Comparison of ENCODE assay signal across 9 cellular contexts in the genomic region with DNA sequence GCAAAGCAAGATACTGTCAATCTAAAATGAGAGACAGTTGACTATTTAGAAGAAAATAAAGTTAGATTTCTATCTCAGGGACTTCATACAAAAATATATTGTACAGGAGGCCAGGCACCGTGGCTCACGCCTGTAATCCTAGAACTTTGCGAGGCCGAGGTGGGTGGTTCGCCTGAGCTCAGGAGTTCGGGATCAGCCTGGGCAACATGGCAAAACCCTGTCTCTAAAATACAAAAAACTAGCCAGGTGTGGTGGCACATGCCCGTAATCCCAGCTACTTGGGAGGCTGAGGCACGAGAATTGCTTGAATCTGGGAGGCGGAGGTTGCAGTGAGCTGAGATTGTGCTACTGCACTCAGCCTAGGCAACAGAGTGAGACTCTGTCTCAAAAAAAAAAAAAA. TPM values are rescaled to one million over a fixed set of nuclear protein-coding genes. Genes with fewer than 3 reads are reported as not detected.
A peak's percentile ranks its signal among the peaks of the same experiment; 100 is the strongest.
DNase-seq lines count a peak whose midpoint lies in the region; ATAC-seq and TF ChIP-seq lines count a peak whose summit lies in the region.
"Not testable (repeated sequence)": the region's sequence is repeated elsewhere in the genome, so short reads cannot be mapped to it uniquely, and the experiment has no call there.
"Had no signal": no experiment of that assay in that cellular context is flagged by ENCODE, and none has a peak within 500 bp of the region (broad histone marks: within the 10 kb centered on the region; RNA-seq: fewer than 3 reads in every experiment).

No MANE protein-coding gene starts in this region.

- intact Hi-C loops in PC-9 (cut with micrococcal nuclease; ENCODE audit: unreplicated experiment); activated CD4-positive, alpha-beta T cell treated with anti-CD3 and anti-CD28 coated beads, Interleukin-2, amount 10 ng/mL, durations not matched to agents 24 days and 14 days (cut with micrococcal nuclease): not testable (repeated sequence)

- H3K36me3 ChIP-seq in PC-9 (ENCODE audit: low read depth); hepatocyte (replicated peaks; ENCODE audit: insufficient read depth, low read depth): not testable (repeated sequence)

- H3K79me2 ChIP-seq in PC-9 (ENCODE audit: low read depth); hepatocyte: not testable (repeated sequence)

- not testable (repeated sequence) for H4K20me1 ChIP-seq in PC-9 (ENCODE audit: insufficient read depth); hepatocyte (ENCODE audit: insufficient read depth, poor library complexity, severe bottlenecking)

- not testable (repeated sequence) for H3K9me3 Mint-ChIP-seq in activated CD4-positive, alpha-beta T cell treated with anti-CD3 and anti-CD28 coated beads, Interleukin-2, amount 10 ng/mL, durations not matched to agents 24 days and 14 days; activated naive CD4-positive, alpha-beta T cell treated with anti-CD3 and anti-CD28 coated beads, Interleukin-2, amount 50 U/mL, for 72 hours; chondrocyte (ENCODE audit: low read depth); naive thymus-derived CD8-positive, alpha-beta T cell; stimulated activated effector memory CD8-positive, alpha-beta T cell treated with anti-CD3 and anti-CD28 coated beads, Interleukin-12 subunit alpha, Interleukin-12 subunit beta, amount 100 ng/mL, for 72 hours

- not testable (repeated sequence) for DNase-seq in PC-9; activated naive CD4-positive, alpha-beta T cell treated with anti-CD3 and anti-CD28 coated beads, Interleukin-2, amount 50 U/mL, for 72 hours (ENCODE audit: low spot score in 2 of 2); hepatocyte (ENCODE audit: low spot score); stimulated activated effector memory CD8-positive, alpha-beta T cell treated with anti-CD3 and anti-CD28 coated beads, Interleukin-12 subunit alpha, Interleukin-12 subunit beta, amount 100 ng/mL, for 72 hours (ENCODE audit: low spot score in 2 of 2)
- peak; percentile 36 for DNase-seq in activated CD4-positive, alpha-beta T cell treated with anti-CD3 and anti-CD28 coated beads, Interleukin-2, amount 10 ng/mL, durations not matched to agents 24 days and 14 days
- peak; percentile 36 for DNase-seq in chondrocyte (ENCODE audit: low spot score)
- DNase-seq in naive thymus-derived CD8-positive, alpha-beta T cell = peak in 1 of 10 donors; percentile 6

- H3K27me3 Mint-ChIP-seq in activated CD4-positive, alpha-beta T cell treated with anti-CD3 and anti-CD28 coated beads, Interleukin-2, amount 10 ng/mL, durations not matched to agents 24 days and 14 days; chondrocyte (ENCODE audit: low read depth); naive thymus-derived CD8-positive, alpha-beta T cell: not testable (repeated sequence)

- 95% methylated on average over 9 of the region's 9 CpGs for WGBS in hepatocyte (ENCODE audit: low lambda C conversion rate, missing lambda C conversion rate)

- H3K4me2 ChIP-seq in PC-9 = 0 out of 2 replicates have a peak overlapping the region, but pooled peaks have one; percentile 44
- not testable (repeated sequence) for H3K4me2 ChIP-seq in hepatocyte

- H3K4me3 Mint-ChIP-seq in activated CD4-positive, alpha-beta T cell treated with anti-CD3 and anti-CD28 coated beads, Interleukin-2, amount 10 ng/mL, durations not matched to agents 24 days and 14 days; chondrocyte (ENCODE audit: unreplicated experiment): not testable (repeated sequence)
- H3K4me3 Mint-ChIP-seq in naive thymus-derived CD8-positive, alpha-beta T cell = peak overlapping the region in 4 of 10 donors; percentile 22 to 91 (median 52)
- peak overlapping the region; percentile 89 for H3K4me3 Mint-ChIP-seq in stimulated activated effector memory CD8-positive, alpha-beta T cell treated with anti-CD3 and anti-CD28 coated beads, Interleukin-12 subunit alpha, Interleukin-12 subunit beta, amount 100 ng/mL, for 72 hours

- H2AFZ ChIP-seq in PC-9, hepatocyte: not testable (repeated sequence)

- H3K4me1 Mint-ChIP-seq in activated CD4-positive, alpha-beta T cell treated with anti-CD3 and anti-CD28 coated beads, Interleukin-2, amount 10 ng/mL, durations not matched to agents 24 days and 14 days = peaks cover 58% of the 10 kb centered on the region
- peaks cover 54% of the 10 kb centered on the region for H3K4me1 Mint-ChIP-seq in chondrocyte (ENCODE audit: low read depth)
- peaks cover 32 to 74% (median 66%) of the 10 kb centered on the region in 4 donors for H3K4me1 Mint-ChIP-seq in naive thymus-derived CD8-positive, alpha-beta T cell
- H3K4me1 Mint-ChIP-seq in stimulated activated effector memory CD8-positive, alpha-beta T cell treated with anti-CD3 and anti-CD28 coated beads, Interleukin-12 subunit alpha, Interleukin-12 subunit beta, amount 100 ng/mL, for 72 hours = peaks cover 78% of the 10 kb centered on the region

- peak overlapping the region; percentile 96 for H3K27ac Mint-ChIP-seq in activated CD4-positive, alpha-beta T cell treated with anti-CD3 and anti-CD28 coated beads, Interleukin-2, amount 10 ng/mL, durations not matched to agents 24 days and 14 days
- peak overlapping the region; percentile 96 for H3K27ac Mint-ChIP-seq in activated naive CD4-positive, alpha-beta T cell treated with anti-CD3 and anti-CD28 coated beads, Interleukin-2, amount 50 U/mL, for 72 hours
- H3K27ac Mint-ChIP-seq in chondrocyte (ENCODE audit: unreplicated experiment) = not testable (repeated sequence)
- peak overlapping the region in 6 of 10 donors; percentile 43 to 98 (median 92) for H3K27ac Mint-ChIP-seq in naive thymus-derived CD8-positive, alpha-beta T cell
- H3K27ac Mint-ChIP-seq in stimulated activated effector memory CD8-positive, alpha-beta T cell treated with anti-CD3 and anti-CD28 coated beads, Interleukin-12 subunit alpha, Interleukin-12 subunit beta, amount 100 ng/mL, for 72 hours = peak overlapping the region; percentile 98

- POLR2A ChIA-PET in PC-9 (lab: Charles Lee; ENCODE audit: unreplicated experiment) = interaction anchor here (0.6 kb wide), 1 partner anchor 75 kb away, joined by 12 read pairs; no protein-coding TSS in a partner anchor
- POLR2A ChIA-PET in naive thymus-derived CD8-positive, alpha-beta T cell (lab: Charles Lee) = interaction anchor here (0.6 to 9.6 kb wide), 5 partner anchors 8 to 31 kb away, joined by 4 to 413 read pairs (median 5); a partner anchor contains a TSS

- H3K27me3 ChIP-seq in PC-9 (ENCODE audit: insufficient read depth, low read depth); hepatocyte: not testable (repeated sequence)

- H3F3A ChIP-seq in PC-9 (ENCODE audit: insufficient read depth, low read depth) = peaks cover 43% of the 10 kb centered on the region

- ATAC-seq in activated naive CD4-positive, alpha-beta T cell treated with anti-CD3 and anti-CD28 coated beads, Interleukin-2, amount 50 U/mL, for 72 hours; naive thymus-derived CD8-positive, alpha-beta T cell; stimulated activated effector memory CD8-positive, alpha-beta T cell treated with anti-CD3 and anti-CD28 coated beads, Interleukin-12 subunit alpha, Interleukin-12 subunit beta, amount 100 ng/mL, for 72 hours: not testable (repeated sequence)

- H3K9me3 ChIP-seq in PC-9 (ENCODE audit: insufficient read depth, low read depth); hepatocyte (ENCODE audit: low read depth): not testable (repeated sequence)

- H3K4me1 ChIP-seq in PC-9 (replicated peaks; ENCODE audit: insufficient read depth) (peaks cover 44% of the 10 kb centered on the region), hepatocyte (ENCODE audit: insufficient read depth) (peaks cover 12% of the 10 kb centered on the region)

- H3K27ac ChIP-seq in 22Rv1 (peak overlapping the region; percentile 90), PC-9 (peak overlapping the region; percentile 52; the same call in 1 of the 2 replicates), hepatocyte (peak overlapping the region; percentile 29)

- not testable (repeated sequence) for TF ChIP-seq CTCF in 22Rv1 (IDR thresholded peaks at IDR 0.05); PC-9 (conservative IDR thresholded peaks at IDR 0.05); chondrocyte (IDR thresholded peaks at IDR 0.05); hepatocyte (IDR thresholded peaks at IDR 0.05; ENCODE audit: poor library complexity)

- not testable (repeated sequence) for H3K9me2 ChIP-seq in PC-9 (ENCODE audit: insufficient read depth); hepatocyte (replicated peaks; ENCODE audit: insufficient read depth)

- CTCF ChIA-PET in PC-9 (lab: Charles Lee) = not testable (repeated sequence)

- H3K4me3 ChIP-seq in PC-9, hepatocyte: not testable (repeated sequence)

- BruUV-seq in PC-9 (replicated peaks; lab: Mats Ljungman, UMichigan) = not testable (repeated sequence)

- H3K36me3 Mint-ChIP-seq in activated CD4-positive, alpha-beta T cell treated with anti-CD3 and anti-CD28 coated beads, Interleukin-2, amount 10 ng/mL, durations not matched to agents 24 days and 14 days (ENCODE audit: low read depth) = peaks cover 49% of the 10 kb centered on the region
- peaks cover 16 to 34% of the 10 kb centered on the region in 2 donors for H3K36me3 Mint-ChIP-seq in activated naive CD4-positive, alpha-beta T cell treated with anti-CD3 and anti-CD28 coated beads, Interleukin-2, amount 50 U/mL, for 72 hours
- peaks cover 13% of the 10 kb centered on the region for H3K36me3 Mint-ChIP-seq in chondrocyte (ENCODE audit: low read depth)
- not testable (repeated sequence) for H3K36me3 Mint-ChIP-seq in naive thymus-derived CD8-positive, alpha-beta T cell
- H3K36me3 Mint-ChIP-seq in stimulated activated effector memory CD8-positive, alpha-beta T cell treated with anti-CD3 and anti-CD28 coated beads, Interleukin-12 subunit alpha, Interleukin-12 subunit beta, amount 100 ng/mL, for 72 hours = peaks cover 62% of the 10 kb centered on the region

RNA-seq across cellular contexts. Expression of a gene that starts 7.6 kb away (rescaled TPM):
- total RNA-seq in PC-9 (2021) (6.2 and 7.3 TPM in 2 replicates), chondrocyte (43.4 to 46.5 TPM (median 44.1 TPM) in 3 replicates), hepatocyte (4.8 and 5.5 TPM in 2 replicates)
- total RNA-seq in activated CD4-positive, alpha-beta T cell treated with anti-CD3 and anti-CD28 coated beads, Interleukin-2, amount 10 ng/mL, durations not matched to agents 24 days and 14 days = 22.2 and 22.7 TPM in 2 replicates
- 10 to 100 TPM in 1 of 2 donors, 1 to 10 TPM in 1; 9.7 to 16.7 TPM for total RNA-seq in activated naive CD4-positive, alpha-beta T cell treated with anti-CD3 and anti-CD28 coated beads, Interleukin-2, amount 50 U/mL, for 72 hours
- 16.8 and 20.6 TPM in 2 replicates for polyA plus RNA-seq in hepatocyte
- total RNA-seq in naive thymus-derived CD8-positive, alpha-beta T cell = 1 to 10 TPM; 6.5 to 8.8 TPM
- under 1 TPM; 0.16 to 0.47 (median 0.44) TPM for polyA plus RNA-seq in naive thymus-derived CD8-positive, alpha-beta T cell

RNA-seq across cellular contexts. Expression of a gene that starts 8.8 kb away (rescaled TPM):
- total RNA-seq in PC-9 (2021) = 2.8 and 4.3 TPM in 2 replicates
- total RNA-seq in activated CD4-positive, alpha-beta T cell treated with anti-CD3 and anti-CD28 coated beads, Interleukin-2, amount 10 ng/mL, durations not matched to agents 24 days and 14 days = 0.28 TPM in 1 of 2 replicates, not detected in the other
- total RNA-seq in activated naive CD4-positive, alpha-beta T cell treated with anti-CD3 and anti-CD28 coated beads, Interleukin-2, amount 50 U/mL, for 72 hours = under 1 TPM; 0.32 to 0.80 TPM
- not detected in 3 replicates for total RNA-seq in chondrocyte
- total RNA-seq in hepatocyte = 0.30 and 1.6 TPM in 2 replicates
- 2.2 and 3.0 TPM in 2 replicates for polyA plus RNA-seq in hepatocyte
- 1 to 10 TPM; 1.2 to 2.1 TPM for total RNA-seq in naive thymus-derived CD8-positive, alpha-beta T cell
- under 1 TPM in 2 of 3 donors, not detected in 1; 0.24 to 0.86 TPM for polyA plus RNA-seq in naive thymus-derived CD8-positive, alpha-beta T cell
- total RNA-seq: H7 had no signal

RNA-seq across cellular contexts. Expression of a gene that starts 15.7 kb away (rescaled TPM):
- 12.7 and 13.0 TPM in 2 replicates for total RNA-seq in PC-9 (2021)
- 190 and 205 TPM in 2 replicates for total RNA-seq in activated CD4-positive, alpha-beta T cell treated with anti-CD3 and anti-CD28 coated beads, Interleukin-2, amount 10 ng/mL, durations not matched to agents 24 days and 14 days
- total RNA-seq in activated naive CD4-positive, alpha-beta T cell treated with anti-CD3 and anti-CD28 coated beads, Interleukin-2, amount 50 U/mL, for 72 hours = 10 to 100 TPM; 39.6 to 80.8 TPM
- total RNA-seq in chondrocyte = 24.2 to 30.0 TPM (median 29.0 TPM) in 3 replicates
- total RNA-seq in hepatocyte = 8.9 and 18.2 TPM in 2 replicates
- 38.7 and 40.1 TPM in 2 replicates for polyA plus RNA-seq in hepatocyte
- 100 to 1,000 TPM; 139 to 140 TPM for total RNA-seq in naive thymus-derived CD8-positive, alpha-beta T cell
- polyA plus RNA-seq in naive thymus-derived CD8-positive, alpha-beta T cell = 10 to 100 TPM; 14.3 to 36.0 (median 25.5) TPM

RNA-seq across cellular contexts. Expression of a gene that starts 27.1 kb away (rescaled TPM):
- total RNA-seq in PC-9 (2021) (0.28 and 0.83 TPM in 2 replicates), chondrocyte (1.3 to 2.0 TPM (median 1.3 TPM) in 3 replicates), hepatocyte (0.43 and 0.56 TPM in 2 replicates)
- 0.78 and 1.0 TPM in 2 replicates for total RNA-seq in activated CD4-positive, alpha-beta T cell treated with anti-CD3 and anti-CD28 coated beads, Interleukin-2, amount 10 ng/mL, durations not matched to agents 24 days and 14 days
- 1 to 10 TPM in 1 of 2 donors, under 1 TPM in 1; 0.99 to 1.5 TPM for total RNA-seq in activated naive CD4-positive, alpha-beta T cell treated with anti-CD3 and anti-CD28 coated beads, Interleukin-2, amount 50 U/mL, for 72 hours
- 1.3 and 2.5 TPM in 2 replicates for polyA plus RNA-seq in hepatocyte
- 1 to 10 TPM; 1.6 to 2.0 TPM for total RNA-seq in naive thymus-derived CD8-positive, alpha-beta T cell
- polyA plus RNA-seq in naive thymus-derived CD8-positive, alpha-beta T cell = not detected

RNA-seq across cellular contexts. Expression of a gene that starts 28.0 kb away (rescaled TPM):
- total RNA-seq in PC-9 (2021) (0.70 and 1.3 TPM in 2 replicates), chondrocyte (0.19 to 0.37 TPM (median 0.33 TPM) in 3 replicates), hepatocyte (0.72 and 0.83 TPM in 2 replicates)
- 0.77 and 0.83 TPM in 2 replicates for total RNA-seq in activated CD4-positive, alpha-beta T cell treated with anti-CD3 and anti-CD28 coated beads, Interleukin-2, amount 10 ng/mL, durations not matched to agents 24 days and 14 days
- 1 to 10 TPM in 1 of 2 donors, under 1 TPM in 1; 0.80 to 1.8 TPM for total RNA-seq in activated naive CD4-positive, alpha-beta T cell treated with anti-CD3 and anti-CD28 coated beads, Interleukin-2, amount 50 U/mL, for 72 hours
- 0.48 and 2.2 TPM in 2 replicates for polyA plus RNA-seq in hepatocyte
- 1 to 10 TPM; 1.6 to 2.2 TPM for total RNA-seq in naive thymus-derived CD8-positive, alpha-beta T cell
- polyA plus RNA-seq in naive thymus-derived CD8-positive, alpha-beta T cell = under 1 TPM in 2 of 3 donors, not detected in 1; 0.29 to 0.32 TPM

Comparison
In these comparisons a context has a peak if more than half of its experiments do, and no peak if none do; other contexts are left out.
1. H3K27ac ChIP-seq: peak in every context shown above with its lines; median percentile 90 in 22Rv1; 52 in PC-9; 29 in hepatocyte.